Comparison of ENCODE assay signal across 1 cellular context in genomic region chr14:49679271-49679670, GRCh38.
TF ChIP-seq lines count a peak whose summit lies in the region.

No MANE protein-coding gene starts in this region.

TF ChIP-seq in K562, 482 proteins besides CTCF, POLR2A, EP300 and RAD21:
- TF ChIP-seq ZNF695 (CRISPR knock-in tag; IDR thresholded peaks at IDR 0.05) (no peak), ESRRA (IDR thresholded peaks at IDR 0.05; ENCODE audit: borderline replicate concordance, low read depth) (no peak), CREM (IDR thresholded peaks at IDR 0.05; ENCODE audit: low read depth) (no peak), SP2 (IDR thresholded peaks at IDR 0.05; ENCODE audit: extremely low read depth, low read depth, low read length, poor library complexity, severe bottlenecking) (no peak), DMBX1 (CRISPR knock-in tag; IDR thresholded peaks at IDR 0.05; ENCODE audit: borderline replicate concordance) (no peak), CTBP1 (IDR thresholded peaks at IDR 0.05; ENCODE audit: borderline replicate concordance) (no peak), CREB1 (IDR thresholded peaks at IDR 0.05) (no peak), CREB1 (CRISPR knock-in tag; IDR thresholded peaks at IDR 0.05) (no peak), KDM2B (CRISPR knock-in tag; IDR thresholded peaks at IDR 0.05) (no peak), ILF3 (IDR thresholded peaks at IDR 0.05; ENCODE audit: borderline replicate concordance) (no peak), GATA2 (CRISPR knock-in tag; IDR thresholded peaks at IDR 0.05) (no peak)
